14 cellular contexts compared by ENCODE assay signal in the genomic region with DNA sequence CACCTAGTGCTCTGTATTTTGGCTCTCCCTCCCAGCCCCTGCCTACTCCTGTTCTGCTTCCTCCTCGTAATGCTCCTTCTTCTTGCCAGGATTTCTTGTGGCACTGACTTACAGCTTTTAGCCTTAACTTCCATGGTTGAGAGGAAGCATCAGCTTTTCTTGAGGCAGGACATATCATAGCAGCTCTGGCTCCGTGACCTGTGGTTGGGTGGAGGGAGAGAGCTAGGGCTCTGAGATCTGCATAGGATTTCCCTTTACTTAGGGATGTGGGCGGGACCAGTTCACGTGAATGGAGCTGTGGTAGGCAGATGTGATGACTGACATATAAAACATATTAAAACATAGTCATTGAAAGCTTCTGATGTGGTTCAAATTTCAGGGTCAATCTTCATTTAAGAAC. TPM values are rescaled to one million over a fixed set of nuclear protein-coding genes. Genes with fewer than 3 reads are reported as not detected.
DNase-seq lines count a peak whose midpoint lies in the region; ATAC-seq and TF ChIP-seq lines count a peak whose summit lies in the region.
"Had no signal": no experiment of that assay in that cellular context is flagged by ENCODE, and none has a peak within 500 bp of the region (broad histone marks: within the 10 kb centered on the region; RNA-seq: fewer than 3 reads in every experiment).

No MANE protein-coding gene starts in this region.

- H2BK5ac ChIP-seq in mesendoderm (ENCODE audit: low read length), result no peak overlapping the region

- H3K4ac ChIP-seq in mesendoderm (ENCODE audit: low read depth, low read length), result no peak overlapping the region

- H3K9me2 ChIP-seq in GM23338 (ENCODE audit: insufficient read depth) (peaks cover 5% of the 10 kb centered on the region; the same call in 1 of the 2 replicates), HCT116 (ENCODE audit: insufficient read depth) (no peaks in the 10 kb centered on the region)

- POLR2A ChIA-PET in HCT116 (lab: Charles Lee), result no interaction called here

- H3K27me3 ChIP-seq in GM23338 (ENCODE audit: insufficient read depth), result no peaks in the 10 kb centered on the region
- H3K27me3 ChIP-seq in HCT116 (ENCODE audit: insufficient read depth, low read length), result no peaks in the 10 kb centered on the region
- H3K27me3 ChIP-seq in endodermal cell (ENCODE audit: control insufficient read depth, insufficient read depth, low read length, poor library complexity, severe bottlenecking), result no peaks in the 10 kb centered on the region
- H3K27me3 ChIP-seq in mesendoderm (ENCODE audit: insufficient read depth, low read length, poor library complexity), result no peaks in the 10 kb centered on the region

- no peaks in the 10 kb centered on the region for H3K36me3 Mint-ChIP-seq in GM23338 (ENCODE audit: low read depth)
- H3K36me3 Mint-ChIP-seq in endodermal cell (ENCODE audit: low read depth), result no peaks in the 10 kb centered on the region
- H3K36me3 Mint-ChIP-seq in T-helper 17 cell (ENCODE audit: low read depth), result peaks cover 4% of the 10 kb centered on the region

- TF ChIP-seq POLR2A in HCT116 (IDR thresholded peaks at IDR 0.05; ENCODE audit: borderline replicate concordance, extremely low read depth, insufficient read depth, insufficient read length), result no peak

- CTCF ChIA-PET in HCT116 (lab: Charles Lee), result no interaction called here

- RAD21 ChIA-PET in HCT116 (lab: Charles Lee; ENCODE audit: low non-redundant PET in 1 of 2, low total read pairs in 2 of 2, uncharacterized antibody in 2 of 2, unreplicated experiment in 2 of 2), result no interaction called here

- WGBS in endodermal cell (ENCODE audit: insufficient coverage in 1 of 2, insufficient read length in 1 of 2), 2 experiments, result 87 to 100% methylated on average over 1 to 2 of the region's 4 CpGs
- WGBS in mesendoderm (ENCODE audit: extremely low coverage, insufficient coverage, low lambda C conversion rate), result no CpG with 5 or more reads among the region's 4 CpGs

- H3K18ac ChIP-seq in mesendoderm (ENCODE audit: low read length), result no peak overlapping the region

- intact Hi-C loops in HCT116 (cut with micrococcal nuclease), result no loop called here

- DNase-seq in GM23338 (ENCODE audit: low spot score), result peak; percentile 69
- no peak for DNase-seq in HCT116 (ENCODE audit: low read depth, low spot score)
- DNase-seq in endodermal cell, result peak; percentile 70
- DNase-seq in mesendoderm, result peak; percentile 27
- DNase-seq in cerebellum (ENCODE audit: low spot score), result no peak
- no peak for DNase-seq in T-helper 17 cell
- DNase-seq: C1 segment of cervical spinal cord; Calu3; CD4-positive, alpha-beta T cell; DMS 273 treated with DMSO at 0.1 percent for 48 hours; GOT3; IMR-90 had no signal

- H3K9ac ChIP-seq in HCT116 (ENCODE audit: low read length), result no peak overlapping the region
- H3K9ac ChIP-seq in endodermal cell (ENCODE audit: extremely low read depth, low read length, poor library complexity, severe bottlenecking), result no peak overlapping the region
- H3K9ac ChIP-seq in mesendoderm (ENCODE audit: low read length), result no peak overlapping the region

- TF ChIP-seq RAD21 in HCT116 (IDR thresholded peaks at IDR 0.05; ENCODE audit: low read depth), result no peak

- H3K79me2 ChIP-seq in GM23338 (replicated peaks; ENCODE audit: insufficient read depth) (no peaks in the 10 kb centered on the region), HCT116 (ENCODE audit: insufficient read depth, low read length) (no peaks in the 10 kb centered on the region), mesendoderm (ENCODE audit: control insufficient read depth, insufficient read depth, low read length) (no peaks in the 10 kb centered on the region)

- H3K9me3 Mint-ChIP-seq in GM23338, result no peaks in the 10 kb centered on the region
- no peaks in the 10 kb centered on the region for H3K9me3 Mint-ChIP-seq in endodermal cell
- H3K9me3 Mint-ChIP-seq: CD4-positive, alpha-beta T cell had no signal

- H4K20me1 ChIP-seq in GM23338 (replicated peaks; ENCODE audit: insufficient read depth) (no peaks in the 10 kb centered on the region), HCT116 (ENCODE audit: insufficient read depth) (no peaks in the 10 kb centered on the region)

- H4K5ac ChIP-seq in mesendoderm (ENCODE audit: low read length), result no peak overlapping the region

- H3K4me3 ChIP-seq in GM23338 (no peak overlapping the region), HCT116 (replicated peaks in 1 of 2; ENCODE audit: low read depth in 1 of 2, low read length in 2 of 2) (no peak overlapping the region), endodermal cell (ENCODE audit: low read length) (no peak overlapping the region), mesendoderm (ENCODE audit: low read length) (no peak overlapping the region)

- no TSS peak for BruUV-seq in HCT116 (replicated peaks; lab: Mats Ljungman, UMichigan)

- TF ChIP-seq CTCF in GM23338 (conservative IDR thresholded peaks at IDR 0.05; ENCODE audit: low read depth in 2 of 2) (no peak), HCT116 (IDR thresholded peaks at IDR 0.05 in 2 of 3, conservative IDR thresholded peaks at IDR 0.05 in 1 of 3; ENCODE audit: borderline replicate concordance in 1 of 3, insufficient read depth in 1 of 3, low read depth in 2 of 3, low read length in 2 of 3) (no peak), endodermal cell (conservative IDR thresholded peaks at IDR 0.05) (no peak)

- H2BK120ac ChIP-seq in mesendoderm (ENCODE audit: low read depth, low read length), result no peak overlapping the region

- H3K4me1 Mint-ChIP-seq in GM23338 (peaks cover 15% of the 10 kb centered on the region), endodermal cell (peaks cover 13% of the 10 kb centered on the region), T-helper 17 cell (no peaks in the 10 kb centered on the region)
- H3K4me1 Mint-ChIP-seq: B cell had no signal

- H3K9me3 ChIP-seq in HCT116 (ENCODE audit: control insufficient read depth in 1 of 2, insufficient read depth in 1 of 2, low read depth in 1 of 2, low read length in 2 of 2) (no peaks in the 10 kb centered on the region), endodermal cell (ENCODE audit: control insufficient read depth, low read length) (no peaks in the 10 kb centered on the region), T-helper 17 cell (ENCODE audit: control insufficient read depth, low read length, poor library complexity, severe bottlenecking) (no peaks in the 10 kb centered on the region)

- H3K27ac Mint-ChIP-seq in GM23338 (no peak overlapping the region), endodermal cell (no peak overlapping the region), T-helper 17 cell (no peak overlapping the region)
- H3K27ac Mint-ChIP-seq: B cell; CD4-positive, alpha-beta T cell had no signal

- H3K36me3 ChIP-seq in GM23338 (ENCODE audit: insufficient read depth), result no peaks in the 10 kb centered on the region
- no peaks in the 10 kb centered on the region for H3K36me3 ChIP-seq in HCT116 (ENCODE audit: control insufficient read depth in 1 of 2, insufficient read depth in 2 of 2, low read length in 2 of 2)
- no peaks in the 10 kb centered on the region for H3K36me3 ChIP-seq in endodermal cell (ENCODE audit: control insufficient read depth, insufficient read depth, low read length)
- no peaks in the 10 kb centered on the region for H3K36me3 ChIP-seq in mesendoderm (ENCODE audit: control insufficient read depth, insufficient read depth, low read length)

- no peak overlapping the region for H3K4me2 ChIP-seq in GM23338
- no peak overlapping the region for H3K4me2 ChIP-seq in HCT116 (ENCODE audit: low read length)
- H3K4me2 ChIP-seq in mesendoderm (ENCODE audit: low read length), result no peak overlapping the region

- H2BK15ac ChIP-seq in mesendoderm (replicated peaks; ENCODE audit: low read depth), result no peak overlapping the region

- H3K27me3 Mint-ChIP-seq in GM23338 (ENCODE audit: insufficient read depth, low read depth, poor library complexity) (peaks cover 6% of the 10 kb centered on the region), endodermal cell (ENCODE audit: insufficient read depth) (peaks cover 4% of the 10 kb centered on the region), T-helper 17 cell (peaks cover 29% of the 10 kb centered on the region)

- H2AK5ac ChIP-seq in mesendoderm (ENCODE audit: low read length), result no peak overlapping the region

- no peak overlapping the region for H3K23ac ChIP-seq in mesendoderm (ENCODE audit: low read length)

- ATAC-seq in GM23338 (peak; percentile 99), HCT116 (peak; percentile 40; the same call in 1 of the 2 replicates), T-helper 17 cell (no peak)
- no peak for ATAC-seq in activated CD4-positive, CD25-positive, alpha-beta regulatory T cell treated with anti-CD3 and anti-CD28 coated beads, Interleukin-2, amount 50 U/mL, for 24 hours

- no peak overlapping the region for H3K56ac ChIP-seq in mesendoderm (ENCODE audit: low read length)

- no peak overlapping the region for H4K8ac ChIP-seq in mesendoderm (ENCODE audit: low read depth, low read length)

- H3K4me3 Mint-ChIP-seq in GM23338 (peak overlapping the region; percentile 20; the same call in 1 of the 3 replicates), endodermal cell (no peak overlapping the region), T-helper 17 cell (no peak overlapping the region)
- H3K4me3 Mint-ChIP-seq: B cell; CD4-positive, alpha-beta T cell had no signal

- H3K27ac ChIP-seq in GM23338 (ENCODE audit: low read depth) (no peak overlapping the region), HCT116 (ENCODE audit: low read depth, low read length) (no peak overlapping the region), endodermal cell (ENCODE audit: low read depth, low read length) (no peak overlapping the region), mesendoderm (ENCODE audit: low read depth, low read length) (no peak overlapping the region)

- H2AFZ ChIP-seq in GM23338, result peak overlapping the region; percentile 14
- no peak overlapping the region for H2AFZ ChIP-seq in HCT116 (ENCODE audit: low read depth, low read length, poor library complexity, severe bottlenecking)

- peaks cover 11% of the 10 kb centered on the region for H3K4me1 ChIP-seq in GM23338 (ENCODE audit: insufficient read depth)
- no peaks in the 10 kb centered on the region for H3K4me1 ChIP-seq in HCT116 (ENCODE audit: control insufficient read depth in 1 of 2, insufficient read depth in 2 of 2, low read length in 2 of 2)
- H3K4me1 ChIP-seq in endodermal cell (ENCODE audit: control insufficient read depth, insufficient read depth, low read length), result peaks cover 3% of the 10 kb centered on the region
- H3K4me1 ChIP-seq in mesendoderm (ENCODE audit: control insufficient read depth, low read depth, low read length), result no peaks in the 10 kb centered on the region

- no peaks in the 10 kb centered on the region for H3F3A ChIP-seq in GM23338 (replicated peaks; ENCODE audit: low read depth)

- no peaks in the 10 kb centered on the region for H3K79me1 ChIP-seq in mesendoderm (ENCODE audit: low read length)

TF ChIP-seq in HCT116, 20 proteins besides CTCF, POLR2A, EP300 and RAD21 (continues in another document):
- TF ChIP-seq EGR1 (IDR thresholded peaks at IDR 0.05; ENCODE audit: low read depth), result no peak

RNA-seq across cellular contexts. Expression of a gene that starts 10.6 kb away (rescaled TPM):
- 13.4 and 17.6 TPM in 2 replicates for total RNA-seq in GM23338 (2014; rRNA removed; shearing (Covaris generic))
- 16.1 and 16.5 TPM in 2 replicates for polyA plus RNA-seq in GM23338 (2016; fragmentation: Nextera tagmentation; extraction: Ambion mirVana)
- total RNA-seq in HCT116 (2021; ENCODE audit: unreplicated experiment) (16.8 TPM), endodermal cell (10 to 100 TPM; 21.9 TPM), cerebellum (40.0 TPM), T-helper 17 cell (10 to 100 TPM; 19.5 to 29.5 TPM)
- polyA plus RNA-seq in HCT116 (2012), result 3.8 and 4.3 TPM in 2 replicates
- 13.7 TPM for polyA plus RNA-seq in endodermal cell (2013, experiment 1 of 2)
- 15.2 TPM for polyA plus RNA-seq in endodermal cell (2013, experiment 2 of 2)
- 15.5 TPM for polyA plus RNA-seq in mesendoderm (2013, experiment 1 of 2)
- 15.8 TPM for polyA plus RNA-seq in mesendoderm (2013, experiment 2 of 2)

Comparison
In these comparisons a context has a peak if more than half of its experiments do, and no peak if none do; other contexts are left out.
1. ATAC-seq: peak in GM23338 (single experiment) and HCT116 (single experiment); none in activated CD4-positive, CD25-positive, alpha-beta regulatory T cell treated with anti-CD3 and anti-CD28 coated beads, Interleukin-2, amount 50 U/mL, for 24 hours (0 of 2) and T-helper 17 cell (single experiment).
2. DNase-seq: peak in GM23338 (single experiment), endodermal cell (single experiment) and mesendoderm (single experiment); none in HCT116 (single experiment), cerebellum (single experiment) and T-helper 17 cell (0 of 3).